Comparison of ENCODE assay signal across 31 cellular contexts in genomic region chr9:113320051-113320450, GRCh38. TPM values are rescaled to one million over a fixed set of nuclear protein-coding genes. Genes with fewer than 3 reads are reported as not detected.
"Had no signal": no experiment of that assay in that cellular context is flagged by ENCODE, and none has a peak within 500 bp of the region (broad histone marks: within the 10 kb centered on the region; RNA-seq: fewer than 3 reads in every experiment).

No MANE protein-coding gene starts in this region.

- H3K9me3 Mint-ChIP-seq: dendritic cell treated with granulocyte-macrophage colony-stimulating factor and Interleukin-4, amounts not matched to agents 40 ng/mL and 50 ng/mL, for 4 days; mesothelial cell of epicardium; naive B cell had no signal

- H3K9me3 ChIP-seq: colonic mucosa, esophagus squamous epithelium, gastrocnemius medialis, heart right ventricle, left lung, lower lobe of right lung, mucosa of descending colon had no signal

- H3K36me3 ChIP-seq: colonic mucosa, gastrocnemius medialis had no signal

- H3K4me1 ChIP-seq: colonic mucosa, esophagus squamous epithelium, gastrocnemius medialis, heart right ventricle, left lung, lower lobe of right lung had no signal

- H3K36me3 Mint-ChIP-seq: naive B cell had no signal

- H3K4me1 Mint-ChIP-seq: mesothelial cell of epicardium, naive B cell had no signal

- H3K4me3 ChIP-seq: colonic mucosa, esophagus squamous epithelium, gastrocnemius medialis, heart right ventricle, left lung, lower lobe of right lung, mucosa of descending colon had no signal

- H3K27ac ChIP-seq: colonic mucosa, epithelial cell of prostate, esophagus squamous epithelium, gastrocnemius medialis, heart right ventricle, left lung, lower lobe of right lung had no signal

- DNase-seq: colonic mucosa; cortex of kidney; effector memory CD4-positive, alpha-beta T cell; erythroblast; esophagus squamous epithelium; foreskin fibroblast; foreskin melanocyte; gastrocnemius medialis; glutamatergic neuron; head of caudate nucleus; heart right ventricle; hippocampal formation; left cardiac atrium; left lung; left ventricle myocardium superior; lower lobe of right lung; mesenchymal stem cell; mucosa of descending colon; naive B cell had no signal

- ATAC-seq: esophagus mucosa, gastrocnemius medialis, heart right ventricle, left cardiac atrium, left lung, left ventricle myocardium superior, lower lobe of right lung, mucosa of descending colon had no signal

- H3K27me3 ChIP-seq: colonic mucosa, esophagus squamous epithelium, gastrocnemius medialis, heart right ventricle, left lung had no signal

- H3K27me3 Mint-ChIP-seq: dendritic cell treated with granulocyte-macrophage colony-stimulating factor and Interleukin-4, amounts not matched to agents 40 ng/mL and 50 ng/mL, for 4 days; naive B cell had no signal

- H3K4me3 Mint-ChIP-seq: dendritic cell treated with granulocyte-macrophage colony-stimulating factor and Interleukin-4, amounts not matched to agents 40 ng/mL and 50 ng/mL, for 4 days; mesothelial cell of epicardium; naive B cell had no signal

- H3K27ac Mint-ChIP-seq: dendritic cell treated with granulocyte-macrophage colony-stimulating factor and Interleukin-4, amounts not matched to agents 40 ng/mL and 50 ng/mL, for 4 days; mesothelial cell of epicardium; naive B cell had no signal

RNA-seq across cellular contexts. Expression of gene RNF183, which starts 16.9 kb away (rescaled TPM):
- total RNA-seq: chondrocyte, dermis microvascular lymphatic vessel endothelial cell, gastrocnemius medialis, glomerular endothelial cell, kidney epithelial cell, left cardiac atrium, left lung, left ventricle myocardium superior, lower lobe of right lung, lung microvascular endothelial cell, mesenteric fat pad, myocyte had no signal
- polyA plus RNA-seq: keratinocyte had no signal

RNA-seq across cellular contexts. Expression of gene BSPRY, which starts 29.3 kb away (rescaled TPM):
- total RNA-seq: chondrocyte, dermis microvascular lymphatic vessel endothelial cell, glomerular endothelial cell, lung microvascular endothelial cell, myocyte had no signal
